In the genomic region with DNA sequence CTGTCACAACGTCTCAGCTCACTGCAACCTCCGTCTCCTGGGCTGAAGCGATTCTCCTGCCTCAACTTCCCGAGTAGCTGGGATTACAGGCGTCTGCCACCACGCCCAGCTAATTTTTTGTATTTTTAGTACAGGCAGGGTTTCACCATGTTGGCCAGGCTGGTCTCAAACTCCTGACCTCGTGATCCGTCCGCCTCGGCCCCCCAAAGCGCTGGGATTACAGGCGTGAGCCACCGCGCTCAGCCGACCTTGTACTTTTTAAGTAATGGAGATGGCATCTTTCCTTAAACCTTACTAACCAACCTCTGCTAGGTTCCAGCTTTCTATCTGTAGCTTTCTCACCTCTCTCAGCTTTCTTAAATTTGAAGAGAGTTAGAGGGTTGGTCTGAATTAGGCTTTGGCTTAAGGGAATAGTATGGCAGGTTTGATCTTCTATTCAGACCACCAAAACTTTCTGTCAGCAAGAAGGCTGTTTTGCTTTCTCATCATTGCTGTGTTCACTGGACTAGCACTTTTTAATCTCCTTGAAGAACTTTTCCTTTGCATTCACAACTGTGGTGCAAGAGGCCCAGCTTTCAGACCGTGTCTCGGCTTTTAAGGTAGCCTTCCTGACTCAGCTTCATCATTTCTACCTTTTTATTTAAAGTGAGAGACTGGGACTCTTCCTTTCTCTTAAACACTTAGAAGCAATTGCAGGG, we compare ENCODE assay signal across 29 cellular contexts. TPM values are rescaled to one million over a fixed set of nuclear protein-coding genes. Genes with fewer than 3 reads are reported as not detected.
DNase-seq lines count a peak whose midpoint lies in the region; ATAC-seq, FAIRE-seq and TF ChIP-seq lines count a peak whose summit lies in the region.
"Had no signal": no experiment of that assay in that cellular context is flagged by ENCODE, and none has a peak within 500 bp of the region (broad histone marks: within the 10 kb centered on the region; RNA-seq: fewer than 3 reads in every experiment).

No MANE protein-coding gene starts in this region.

- no peak overlapping the region for H3T11ph ChIP-seq in H9 (ENCODE audit: low read length)

- H3K27me3 ChIP-seq in H9 (ENCODE audit: insufficient read depth, low read length): no peaks in the 10 kb centered on the region
- no peaks in the 10 kb centered on the region for H3K27me3 ChIP-seq in astrocyte (ENCODE audit: insufficient read depth, low read length)
- no peaks in the 10 kb centered on the region for H3K27me3 ChIP-seq in parathyroid adenoma (ENCODE audit: control insufficient read depth, insufficient read depth, low read length)
- H3K27me3 ChIP-seq in colonic mucosa: no peaks in the 10 kb centered on the region
- H3K27me3 ChIP-seq: esophagus squamous epithelium, gastroesophageal sphincter, MG63, spleen, tibial artery had no signal

- POLR2A ChIA-PET in activated CD4-positive, alpha-beta memory T cell treated with anti-CD3 and anti-CD28 coated beads for 36 hours (lab: Charles Lee): no interaction called here
- POLR2A ChIA-PET in activated CD4-positive, alpha-beta memory T cell treated with anti-CD3 and anti-CD28 coated beads, Interleukin-2, amount 10 ng/mL, durations not matched to agents 7 days and 5 days (lab: Charles Lee): interaction anchor here (1.2 to 1.8 kb wide), 4 partner anchors 8 to 145 kb away, joined by 3 to 7 read pairs (median 4); a partner anchor contains a TSS

- H3K9ac ChIP-seq in H9 (ENCODE audit: extremely low read depth, insufficient read length, low read length) (no peak overlapping the region), astrocyte (ENCODE audit: low read length) (no peak overlapping the region), parathyroid adenoma (no peak overlapping the region), colonic mucosa (ENCODE audit: low read depth in 2 of 2, low read length in 2 of 2) (no peak overlapping the region)

- H3K56ac ChIP-seq in H9 (ENCODE audit: insufficient read length, low read depth, low read length): no peak overlapping the region

- H3K23ac ChIP-seq in H9 (ENCODE audit: insufficient read length, low read depth, low read length): no peak overlapping the region

- no peaks in the 10 kb centered on the region for H4K20me1 ChIP-seq in H9 (ENCODE audit: control insufficient read depth, insufficient read depth, insufficient read length)
- H4K20me1 ChIP-seq in astrocyte (ENCODE audit: insufficient read depth, low read length): peaks cover 100% of the 10 kb centered on the region

- no peak overlapping the region for H4K91ac ChIP-seq in H9 (ENCODE audit: insufficient read length, low read depth, low read length)

- H2BK15ac ChIP-seq in H9 (ENCODE audit: low read depth, low read length): no peak overlapping the region

- H3K4me2 ChIP-seq in H9 (ENCODE audit: insufficient read depth, insufficient read length, low read length): no peak overlapping the region
- no peak overlapping the region for H3K4me2 ChIP-seq in astrocyte (ENCODE audit: low read length)
- H3K4me2 ChIP-seq in parathyroid adenoma (ENCODE audit: low read length): peak overlapping the region; percentile 46

- peak overlapping the region; percentile 33 for H3K27ac Mint-ChIP-seq in activated CD4-positive, alpha-beta memory T cell treated with anti-CD3 and anti-CD28 coated beads for 36 hours
- H3K27ac Mint-ChIP-seq in activated CD4-positive, alpha-beta memory T cell treated with anti-CD3 and anti-CD28 coated beads, Interleukin-2, amount 10 ng/mL, durations not matched to agents 7 days and 5 days: no peak overlapping the region
- H3K27ac Mint-ChIP-seq in H9: peak overlapping the region in 2 of 3 experiments; percentile 38 to 90; a peak in 3 of 7 replicates
- no peak overlapping the region for H3K27ac Mint-ChIP-seq in astrocyte (ENCODE audit: unreplicated experiment)

- no peak overlapping the region for H2BK5ac ChIP-seq in H9 (ENCODE audit: insufficient read length, low read length)

- no peak overlapping the region for H2AK5ac ChIP-seq in H9 (ENCODE audit: insufficient read length, low read length)

- H3K36me3 Mint-ChIP-seq in activated CD4-positive, alpha-beta memory T cell treated with anti-CD3 and anti-CD28 coated beads for 36 hours: peaks cover 7% of the 10 kb centered on the region
- peaks cover 29% of the 10 kb centered on the region for H3K36me3 Mint-ChIP-seq in activated CD4-positive, alpha-beta memory T cell treated with anti-CD3 and anti-CD28 coated beads, Interleukin-2, amount 10 ng/mL, durations not matched to agents 7 days and 5 days (ENCODE audit: low read depth)
- peaks cover 3 to 31% (median 23%) of the 10 kb centered on the region in 3 experiments; a peak in 6 of 7 replicates for H3K36me3 Mint-ChIP-seq in H9 (ENCODE audit: insufficient read depth in 1 of 3, low read depth in 3 of 3)
- peaks cover 4% of the 10 kb centered on the region for H3K36me3 Mint-ChIP-seq in astrocyte (ENCODE audit: low read depth, unreplicated experiment)
- H3K36me3 Mint-ChIP-seq: activated naive CD4-positive, alpha-beta T cell treated with anti-CD3 and anti-CD28 coated beads, Interleukin-2, amount 50 U/mL, for 72 hours had no signal

- no peak overlapping the region for H3K4ac ChIP-seq in H9 (ENCODE audit: low read depth, low read length)

- H3K4me1 Mint-ChIP-seq in activated CD4-positive, alpha-beta memory T cell treated with anti-CD3 and anti-CD28 coated beads for 36 hours (ENCODE audit: low read depth): peaks cover 70% of the 10 kb centered on the region
- peaks cover 56% of the 10 kb centered on the region for H3K4me1 Mint-ChIP-seq in activated CD4-positive, alpha-beta memory T cell treated with anti-CD3 and anti-CD28 coated beads, Interleukin-2, amount 10 ng/mL, durations not matched to agents 7 days and 5 days
- H3K4me1 Mint-ChIP-seq in H9: peaks cover 40 to 52% of the 10 kb centered on the region in 2 experiments
- peaks cover 38% of the 10 kb centered on the region for H3K4me1 Mint-ChIP-seq in astrocyte (ENCODE audit: low read depth, unreplicated experiment)

- no peaks in the 10 kb centered on the region for H3K23me2 ChIP-seq in H9 (ENCODE audit: insufficient read length, low read depth, low read length, poor library complexity, severe bottlenecking)

- no peaks in the 10 kb centered on the region for H3K27me3 Mint-ChIP-seq in activated CD4-positive, alpha-beta memory T cell treated with anti-CD3 and anti-CD28 coated beads for 36 hours
- H3K27me3 Mint-ChIP-seq in activated CD4-positive, alpha-beta memory T cell treated with anti-CD3 and anti-CD28 coated beads, Interleukin-2, amount 10 ng/mL, durations not matched to agents 7 days and 5 days: no peaks in the 10 kb centered on the region
- H3K27me3 Mint-ChIP-seq in H9 (ENCODE audit: low read depth) (no peaks in the 10 kb centered on the region), astrocyte (ENCODE audit: low read depth, unreplicated experiment) (no peaks in the 10 kb centered on the region)
- H3K27me3 Mint-ChIP-seq: effector memory CD8-positive, alpha-beta T cell had no signal

- H2BK120ac ChIP-seq in H9 (ENCODE audit: low read depth, low read length, poor library complexity, severe bottlenecking): no peak overlapping the region

- H3K9me3 ChIP-seq in H9 (ENCODE audit: control insufficient read depth, low read depth, low read length) (no peaks in the 10 kb centered on the region), astrocyte (ENCODE audit: insufficient read depth, low read depth, low read length) (no peaks in the 10 kb centered on the region), parathyroid adenoma (ENCODE audit: control insufficient read depth, low read length) (no peaks in the 10 kb centered on the region), colonic mucosa (no peaks in the 10 kb centered on the region)
- H3K9me3 ChIP-seq: esophagus squamous epithelium, gastroesophageal sphincter, lower lobe of right lung, MG63, spleen, tibial artery had no signal

- H2AFZ ChIP-seq in H9 (ENCODE audit: low read length) (no peak overlapping the region), astrocyte (ENCODE audit: low read depth, low read length) (no peak overlapping the region), parathyroid adenoma (no peak overlapping the region)

- H3K4me3 Mint-ChIP-seq in activated CD4-positive, alpha-beta memory T cell treated with anti-CD3 and anti-CD28 coated beads for 36 hours: no peak overlapping the region
- H3K4me3 Mint-ChIP-seq in activated CD4-positive, alpha-beta memory T cell treated with anti-CD3 and anti-CD28 coated beads, Interleukin-2, amount 10 ng/mL, durations not matched to agents 7 days and 5 days: no peak overlapping the region
- H3K4me3 Mint-ChIP-seq in H9 (no peak overlapping the region), astrocyte (ENCODE audit: unreplicated experiment) (peak overlapping the region; percentile 40)

- no peak overlapping the region for H3K18ac ChIP-seq in H9 (ENCODE audit: insufficient read length, low read depth, low read length)

- peaks cover 4% of the 10 kb centered on the region for H3K79me1 ChIP-seq in H9 (ENCODE audit: insufficient read depth, low read depth, low read length, poor library complexity, severe bottlenecking)

- CTCF ChIA-PET in activated CD4-positive, alpha-beta memory T cell treated with anti-CD3 and anti-CD28 coated beads for 36 hours (lab: Charles Lee): interaction anchor here (1.0 to 3.1 kb wide), 3 partner anchors 10 to 143 kb away, joined by 3 to 8 read pairs (median 4); no protein-coding TSS in a partner anchor
- CTCF ChIA-PET in activated CD4-positive, alpha-beta memory T cell treated with anti-CD3 and anti-CD28 coated beads, Interleukin-2, amount 10 ng/mL, durations not matched to agents 7 days and 5 days (lab: Charles Lee): interaction anchor here (0.7 to 1.9 kb wide), 4 partner anchors 10 to 277 kb away, joined by 3 to 6 read pairs (median 3); no protein-coding TSS in a partner anchor

- no peak overlapping the region for H2BK20ac ChIP-seq in H9 (ENCODE audit: low read depth, low read length, poor library complexity, severe bottlenecking)

- intact Hi-C loops in activated CD4-positive, alpha-beta memory T cell treated with anti-CD3 and anti-CD28 coated beads for 36 hours (cut with micrococcal nuclease): no loop called here
- intact Hi-C loops in colonic mucosa (cut with DNase I): no loop called here

- H4K5ac ChIP-seq in H9 (ENCODE audit: insufficient read length, low read depth, low read length): no peak overlapping the region

- WGBS in H9 (ENCODE audit: extremely low coverage, insufficient read length, low lambda C conversion rate): no CpG with 5 or more reads among the region's 17 CpGs

- H3K27ac ChIP-seq in H9 (ENCODE audit: insufficient read length, low read depth, low read length) (no peak overlapping the region), astrocyte (ENCODE audit: low read depth, low read length) (no peak overlapping the region), parathyroid adenoma (no peak overlapping the region), colonic mucosa (no peak overlapping the region)
- H3K27ac ChIP-seq: esophagus squamous epithelium, lower lobe of right lung, spleen, VCaP had no signal

- no peaks in the 10 kb centered on the region for H3K9me3 Mint-ChIP-seq in activated CD4-positive, alpha-beta memory T cell treated with anti-CD3 and anti-CD28 coated beads for 36 hours
- no peaks in the 10 kb centered on the region for H3K9me3 Mint-ChIP-seq in activated CD4-positive, alpha-beta memory T cell treated with anti-CD3 and anti-CD28 coated beads, Interleukin-2, amount 10 ng/mL, durations not matched to agents 7 days and 5 days
- H3K9me3 Mint-ChIP-seq in H9 (no peaks in the 10 kb centered on the region), astrocyte (ENCODE audit: unreplicated experiment) (no peaks in the 10 kb centered on the region)
- H3K9me3 Mint-ChIP-seq: activated naive CD4-positive, alpha-beta T cell treated with anti-CD3 and anti-CD28 coated beads, Interleukin-2, amount 50 U/mL, for 72 hours; effector memory CD8-positive, alpha-beta T cell had no signal

- no peak for TF ChIP-seq CTCF in H9 (conservative IDR thresholded peaks at IDR 0.05)
- no peak for TF ChIP-seq CTCF in astrocyte (IDR thresholded peaks at IDR 0.05; ENCODE audit: insufficient read depth, low read depth, low read length)
- TF ChIP-seq CTCF in parathyroid adenoma (IDR thresholded peaks at IDR 0.05): no peak
- TF ChIP-seq CTCF in colonic mucosa (IDR thresholded peaks at IDR 0.05): no peak

- no peak overlapping the region for H4K8ac ChIP-seq in H9 (replicated peaks; ENCODE audit: insufficient read length, low read depth, low read length)

- H3K79me2 ChIP-seq in H9 (ENCODE audit: insufficient read depth, low read length) (peaks cover 75% of the 10 kb centered on the region), astrocyte (ENCODE audit: insufficient read depth, low read length) (peaks cover 100% of the 10 kb centered on the region), parathyroid adenoma (peaks cover 92% of the 10 kb centered on the region)

- FAIRE-seq in astrocyte (lab: Jason Lieb, UNC): no peak
- FAIRE-seq: A204.1, D721Med, H1 had no signal

- H3K4me1 ChIP-seq in H9 (ENCODE audit: insufficient read depth, low read length) (no peaks in the 10 kb centered on the region; the same call in 1 of the 2 replicates), astrocyte (ENCODE audit: insufficient read depth, low read length) (peaks cover 29% of the 10 kb centered on the region), parathyroid adenoma (peaks cover 33% of the 10 kb centered on the region), colonic mucosa (peaks cover 6% of the 10 kb centered on the region)

- DNase-seq in activated CD4-positive, alpha-beta memory T cell treated with anti-CD3 and anti-CD28 coated beads for 36 hours: no peak
- DNase-seq in activated CD4-positive, alpha-beta memory T cell treated with anti-CD3 and anti-CD28 coated beads, Interleukin-2, amount 10 ng/mL, durations not matched to agents 7 days and 5 days: no peak
- DNase-seq in H9 (no peak), astrocyte (ENCODE audit: low read depth) (no peak), cerebellum (ENCODE audit: low spot score) (no peak), colonic mucosa (no peak)
- DNase-seq: activated CD4-positive, alpha-beta T cell treated with anti-CD3 and anti-CD28 coated beads, Interleukin-2, amount 50 U/mL, for 48 hours; effector memory CD8-positive, alpha-beta T cell; EL; esophagus squamous epithelium; islet precursor cell; lower lobe of right lung; MG63; NCI-H1436 treated with DMSO at 0.1 percent for 48 hours; NCI-H524; occipital lobe; retina; spleen; stimulated activated CD4-positive, alpha-beta T cell treated with anti-CD3 and anti-CD28 coated beads, Interleukin-4, amount 100 ng/mL, for 1 hour; stimulated activated naive CD4-positive, alpha-beta T cell treated with Interleukin-2 at 50 U/mL for 16 hours; tibial artery had no signal

- no peak overlapping the region for H3K14ac ChIP-seq in H9 (ENCODE audit: insufficient read depth, low read length)

- H3K4me3 ChIP-seq in astrocyte (ENCODE audit: insufficient read depth, low read depth, low read length) (no peak overlapping the region), parathyroid adenoma (ENCODE audit: low read depth, low read length) (no peak overlapping the region), colonic mucosa (no peak overlapping the region)
- H3K4me3 ChIP-seq: esophagus squamous epithelium, gastroesophageal sphincter, lower lobe of right lung, MG63, spleen, tibial artery had no signal

- H3K36me3 ChIP-seq in astrocyte (ENCODE audit: insufficient read depth, low read length) (peaks cover 3% of the 10 kb centered on the region), parathyroid adenoma (ENCODE audit: control insufficient read depth, insufficient read depth, low read length) (no peaks in the 10 kb centered on the region), colonic mucosa (no peaks in the 10 kb centered on the region)

- no peak overlapping the region for H2BK12ac ChIP-seq in H9 (ENCODE audit: insufficient read length, low read depth, low read length)

- no peak for ATAC-seq in HG03097 (IDR thresholded peaks at IDR 0.05; ENCODE audit: low FRiP score, unreplicated experiment)
- ATAC-seq: activated naive CD4-positive, alpha-beta T cell treated with anti-CD3 and anti-CD28 coated beads, Interleukin-2, amount 50 U/mL, for 72 hours; effector memory CD8-positive, alpha-beta T cell; gastroesophageal sphincter; lower lobe of right lung had no signal

RNA-seq across cellular contexts. Expression of a gene that starts 28.0 kb away (rescaled TPM):
- 100 to 1,000 TPM; 505 to 509 TPM for total RNA-seq in activated CD4-positive, alpha-beta memory T cell treated with anti-CD3 and anti-CD28 coated beads for 36 hours
- total RNA-seq in activated CD4-positive, alpha-beta memory T cell treated with anti-CD3 and anti-CD28 coated beads, Interleukin-2, amount 10 ng/mL, durations not matched to agents 7 days and 5 days: 100 to 1,000 TPM; 352 to 374 TPM
- total RNA-seq in H9 (2021) (1,282 and 1,294 TPM in 2 replicates), astrocyte (756 and 771 TPM in 2 replicates), cerebellum (379 TPM), colonic mucosa (100 to 1,000 TPM; 533 to 644 TPM)

Comparison
In these comparisons a context has a peak if more than half of its experiments do, and no peak if none do; other contexts are left out.
1. H3K27ac Mint-ChIP-seq: peak in activated CD4-positive, alpha-beta memory T cell treated with anti-CD3 and anti-CD28 coated beads for 36 hours (single experiment) and H9 (2 of 3); none in activated CD4-positive, alpha-beta memory T cell treated with anti-CD3 and anti-CD28 coated beads, Interleukin-2, amount 10 ng/mL, durations not matched to agents 7 days and 5 days (single experiment) and astrocyte (single experiment).